ENCODE assay signal across 20 cellular contexts in the genomic region with DNA sequence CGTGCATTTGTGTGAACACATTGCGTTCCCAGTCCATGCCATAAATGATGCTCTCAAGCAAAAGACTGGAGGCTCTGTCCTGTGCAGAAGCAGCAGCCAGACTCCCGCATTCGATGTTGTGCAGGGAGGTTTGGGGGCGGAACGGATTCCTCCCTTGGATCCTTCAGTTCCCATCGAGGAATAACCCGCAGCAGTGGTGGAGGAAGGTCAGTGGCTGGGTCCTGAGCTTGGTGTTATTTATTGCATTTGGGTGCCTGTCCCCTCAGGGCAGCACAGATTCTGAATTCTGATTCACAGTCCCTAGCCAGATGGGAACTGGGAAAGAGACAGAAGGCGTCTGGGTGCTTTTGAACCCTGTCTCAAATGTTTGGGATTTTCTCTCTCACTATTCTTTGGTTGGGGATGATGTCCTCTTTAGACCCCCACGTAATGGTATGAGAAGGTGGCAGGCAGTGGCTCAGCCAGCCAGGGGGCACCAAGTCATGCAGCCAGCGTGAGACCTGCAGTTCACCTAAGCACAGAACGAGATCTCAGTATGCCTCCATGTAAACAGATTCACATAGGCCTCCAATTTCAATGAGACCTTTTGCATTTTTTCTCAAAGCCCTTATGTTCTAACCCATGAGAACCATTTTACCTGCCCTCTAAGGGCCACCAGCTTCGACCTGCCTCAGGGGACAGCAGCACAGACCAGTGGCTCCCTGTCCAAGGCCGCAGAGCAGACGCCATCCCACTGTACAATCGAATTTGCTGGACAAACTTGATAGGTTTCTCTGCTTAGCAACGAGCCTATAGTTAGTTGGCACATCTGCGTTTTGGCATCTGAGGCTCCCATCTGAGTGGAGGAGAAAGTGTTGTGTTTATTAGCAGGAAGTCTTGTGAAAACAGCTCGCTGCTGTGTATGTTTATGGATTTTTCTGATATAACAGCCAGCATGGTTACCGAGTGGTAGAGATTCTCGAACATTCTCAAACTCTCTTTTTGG. TPM values are rescaled to one million over a fixed set of nuclear protein-coding genes. Genes with fewer than 3 reads are reported as not detected.
DNase-seq lines count a peak whose midpoint lies in the region; ATAC-seq and TF ChIP-seq lines count a peak whose summit lies in the region.
"Had no signal": no experiment of that assay in that cellular context is flagged by ENCODE, and none has a peak within 500 bp of the region (broad histone marks: within the 10 kb centered on the region; RNA-seq: fewer than 3 reads in every experiment).

No MANE protein-coding gene starts in this region.

- no peak for ATAC-seq in aorta (ENCODE audit: low FRiP score)
- ATAC-seq in activated T-cell treated with anti-CD3 and anti-CD28 coated beads, Interleukin-2, amount 50 U/mL, for 4 hours = no peak
- ATAC-seq: A549, left lobe of liver had no signal

- no peaks in the 10 kb centered on the region for H3K36me3 Mint-ChIP-seq in activated naive CD4-positive, alpha-beta T cell treated with anti-CD3 and anti-CD28 coated beads for 36 hours (ENCODE audit: low read depth)
- H3K36me3 Mint-ChIP-seq in chondrocyte (ENCODE audit: low read depth) = peaks cover 17% of the 10 kb centered on the region
- H3K36me3 Mint-ChIP-seq in activated T-cell treated with anti-CD3 and anti-CD28 coated beads, Interleukin-2, amount 50 U/mL, for 4 hours (ENCODE audit: insufficient read depth) = no peaks in the 10 kb centered on the region

- H3K4me1 ChIP-seq in aorta (ENCODE audit: control insufficient read depth in 1 of 2, insufficient read depth in 2 of 2, low read length in 2 of 2) = no peaks in the 10 kb centered on the region
- peaks cover 24% of the 10 kb centered on the region for H3K4me1 ChIP-seq in BE2C

- H3K4me3 ChIP-seq in aorta (ENCODE audit: low read length in 2 of 2) (no peak overlapping the region), BE2C (ENCODE audit: low read depth, low read length) (no peak overlapping the region)
- H3K4me3 ChIP-seq: A549, BLaER1, MG63 had no signal

- peak overlapping the region; percentile 11 for H3K27ac Mint-ChIP-seq in activated naive CD4-positive, alpha-beta T cell treated with anti-CD3 and anti-CD28 coated beads for 36 hours
- no peak overlapping the region for H3K27ac Mint-ChIP-seq in chondrocyte (ENCODE audit: unreplicated experiment)
- H3K27ac Mint-ChIP-seq: T-helper 1 cell treated with Interleukin-12 subunit alpha and Interleukin-12 subunit beta and Interleukin-4 antibody, amounts not matched to agents 30 μg/mL and 1 μg/mL, for 36 hours had no signal

- DNase-seq in activated naive CD4-positive, alpha-beta T cell treated with anti-CD3 and anti-CD28 coated beads for 36 hours = no peak
- DNase-seq in activated naive CD4-positive, alpha-beta T cell treated with Interleukin-2 at 50 U/mL for 16 hours = no peak
- DNase-seq in chondrocyte (ENCODE audit: low spot score) (peak; percentile 29), mesenteric fat pad (ENCODE audit: low spot score) (peak; percentile 43), aorta (peak; percentile 5 to 53), NCI-H526 (lab: John Stamatoyannopoulos, UW) (no peak), BE2C (no peak)
- no peak for DNase-seq in activated T-cell treated with anti-CD3 and anti-CD28 coated beads, Interleukin-2, amount 50 U/mL, for 4 hours
- DNase-seq: activated CD4-positive, alpha-beta T cell treated with anti-CD3 and anti-CD28 coated beads, Interleukin-2, amount 50 U/mL, for 48 hours; activated naive CD4-positive, alpha-beta T cell treated with anti-CD3 and anti-CD28 coated beads, Interleukin-2, amount 50 U/mL, for 16 hours; activated T-cell treated with anti-CD3 and anti-CD28 coated beads for 4 hours; effector CD8-positive, alpha-beta T cell; MG63; NCI-H82; WERI-Rb-1 had no signal

- H3K36me3 ChIP-seq in aorta (ENCODE audit: control insufficient read depth in 1 of 2, insufficient read depth in 2 of 2, low read length in 1 of 2) = no peaks in the 10 kb centered on the region
- peaks cover 26% of the 10 kb centered on the region for H3K36me3 ChIP-seq in BE2C

- peaks cover 6% of the 10 kb centered on the region for H3K27me3 Mint-ChIP-seq in activated naive CD4-positive, alpha-beta T cell treated with anti-CD3 and anti-CD28 coated beads for 36 hours (ENCODE audit: low read depth)
- H3K27me3 Mint-ChIP-seq in chondrocyte (ENCODE audit: low read depth) = no peaks in the 10 kb centered on the region
- H3K27me3 Mint-ChIP-seq in activated T-cell treated with anti-CD3 and anti-CD28 coated beads, Interleukin-2, amount 50 U/mL, for 4 hours (ENCODE audit: low read depth) = peaks cover 7% of the 10 kb centered on the region
- H3K27me3 Mint-ChIP-seq: central memory CD8-positive, alpha-beta T cell had no signal

- WGBS in aorta, 2 donors = 79 to 82% methylated on average over 21 of the region's 21 CpGs

- intact Hi-C loops in activated naive CD4-positive, alpha-beta T cell treated with anti-CD3 and anti-CD28 coated beads for 36 hours (cut with micrococcal nuclease) = no loop called here
- intact Hi-C loops in aorta (cut with DNase I) = loop anchor here in 1 of 2 donors (10.0 kb wide), 1 partner anchor 690 kb away; no protein-coding TSS in a partner anchor

- no peaks in the 10 kb centered on the region for H3K27me3 ChIP-seq in aorta (ENCODE audit: control insufficient read depth in 1 of 2, insufficient read depth in 2 of 2, low read length in 1 of 2)
- H3K27me3 ChIP-seq in BE2C = no peaks in the 10 kb centered on the region
- H3K27me3 ChIP-seq: BLaER1, MG63 had no signal

- H3K4me1 Mint-ChIP-seq in activated naive CD4-positive, alpha-beta T cell treated with anti-CD3 and anti-CD28 coated beads for 36 hours (ENCODE audit: low read depth) = peaks cover 4% of the 10 kb centered on the region
- peaks cover 24% of the 10 kb centered on the region for H3K4me1 Mint-ChIP-seq in chondrocyte (ENCODE audit: low read depth)
- peaks cover 10% of the 10 kb centered on the region for H3K4me1 Mint-ChIP-seq in activated T-cell treated with anti-CD3 and anti-CD28 coated beads, Interleukin-2, amount 50 U/mL, for 4 hours (ENCODE audit: low read depth)
- H3K4me1 Mint-ChIP-seq: central memory CD8-positive, alpha-beta T cell had no signal

- H3K4me3 Mint-ChIP-seq in activated naive CD4-positive, alpha-beta T cell treated with anti-CD3 and anti-CD28 coated beads for 36 hours = no peak overlapping the region
- H3K4me3 Mint-ChIP-seq in chondrocyte (ENCODE audit: unreplicated experiment) = no peak overlapping the region
- H3K4me3 Mint-ChIP-seq in activated T-cell treated with anti-CD3 and anti-CD28 coated beads, Interleukin-2, amount 50 U/mL, for 4 hours = no peak overlapping the region
- H3K4me3 Mint-ChIP-seq: central memory CD8-positive, alpha-beta T cell; T-helper 1 cell treated with Interleukin-12 subunit alpha and Interleukin-12 subunit beta and Interleukin-4 antibody, amounts not matched to agents 30 μg/mL and 1 μg/mL, for 36 hours had no signal

- CTCF ChIA-PET in activated naive CD4-positive, alpha-beta T cell treated with anti-CD3 and anti-CD28 coated beads for 36 hours (lab: Charles Lee) = interaction anchor here (1.1 kb wide), 1 partner anchor 37 kb away, joined by 3 read pairs; no protein-coding TSS in a partner anchor

- TF ChIP-seq CTCF in chondrocyte (IDR thresholded peaks at IDR 0.05) = no peak
- no peak for TF ChIP-seq CTCF in BE2C (IDR thresholded peaks at IDR 0.05; ENCODE audit: low read depth, low read length)

- H3K9me3 ChIP-seq in aorta (ENCODE audit: control insufficient read depth, low read length) (no peaks in the 10 kb centered on the region), BE2C (no peaks in the 10 kb centered on the region)
- H3K9me3 ChIP-seq: A549, BLaER1, MG63 had no signal

- no peak overlapping the region for H3K27ac ChIP-seq in aorta (ENCODE audit: low read depth in 1 of 2, low read length in 2 of 2)
- H3K27ac ChIP-seq: A549, BLaER1, WERI-Rb-1 had no signal

- no peaks in the 10 kb centered on the region for H3K9me3 Mint-ChIP-seq in activated naive CD4-positive, alpha-beta T cell treated with anti-CD3 and anti-CD28 coated beads for 36 hours
- no peaks in the 10 kb centered on the region for H3K9me3 Mint-ChIP-seq in chondrocyte (ENCODE audit: low read depth)
- no peaks in the 10 kb centered on the region for H3K9me3 Mint-ChIP-seq in activated T-cell treated with anti-CD3 and anti-CD28 coated beads, Interleukin-2, amount 50 U/mL, for 4 hours
- H3K9me3 Mint-ChIP-seq: central memory CD8-positive, alpha-beta T cell; T-helper 1 cell treated with Interleukin-12 subunit alpha and Interleukin-12 subunit beta and Interleukin-4 antibody, amounts not matched to agents 30 μg/mL and 1 μg/mL, for 36 hours had no signal

RNA-seq across cellular contexts. Expression of a gene that starts 17.8 kb away (rescaled TPM):
- total RNA-seq in activated naive CD4-positive, alpha-beta T cell treated with anti-CD3 and anti-CD28 coated beads for 36 hours = 1 to 10 TPM; 5.0 to 6.2 TPM
- total RNA-seq in chondrocyte (48.1 to 64.2 TPM (median 60.7 TPM) in 3 replicates), mesenteric fat pad (18.4 TPM), aorta (10 to 100 TPM; 39.3 to 45.6 TPM)
- 10 to 100 TPM; 12.0 to 63.3 TPM for polyA plus RNA-seq in aorta
- polyA plus RNA-seq in BE2C (2012; ENCODE audit: insufficient read depth, insufficient read length, low read depth) = 45.2 TPM
- total RNA-seq in activated T-cell treated with anti-CD3 and anti-CD28 coated beads, Interleukin-2, amount 50 U/mL, for 4 hours = 10 to 100 TPM in 2 of 3 donors, 1 to 10 TPM in 1; 8.0 to 19.8 (median 11.8) TPM

Comparison
In these comparisons a context has a peak if more than half of its experiments do, and no peak if none do; other contexts are left out.
1. DNase-seq: peak in chondrocyte (single experiment), mesenteric fat pad (single experiment) and aorta (2 of 2); none in activated naive CD4-positive, alpha-beta T cell treated with anti-CD3 and anti-CD28 coated beads for 36 hours (single experiment), activated naive CD4-positive, alpha-beta T cell treated with Interleukin-2 at 50 U/mL for 16 hours (single experiment), NCI-H526 (0 of 2), BE2C (single experiment) and activated T-cell treated with anti-CD3 and anti-CD28 coated beads, Interleukin-2, amount 50 U/mL, for 4 hours (single experiment).